ENCODE assay signal across 1 cellular context in the genomic region with DNA sequence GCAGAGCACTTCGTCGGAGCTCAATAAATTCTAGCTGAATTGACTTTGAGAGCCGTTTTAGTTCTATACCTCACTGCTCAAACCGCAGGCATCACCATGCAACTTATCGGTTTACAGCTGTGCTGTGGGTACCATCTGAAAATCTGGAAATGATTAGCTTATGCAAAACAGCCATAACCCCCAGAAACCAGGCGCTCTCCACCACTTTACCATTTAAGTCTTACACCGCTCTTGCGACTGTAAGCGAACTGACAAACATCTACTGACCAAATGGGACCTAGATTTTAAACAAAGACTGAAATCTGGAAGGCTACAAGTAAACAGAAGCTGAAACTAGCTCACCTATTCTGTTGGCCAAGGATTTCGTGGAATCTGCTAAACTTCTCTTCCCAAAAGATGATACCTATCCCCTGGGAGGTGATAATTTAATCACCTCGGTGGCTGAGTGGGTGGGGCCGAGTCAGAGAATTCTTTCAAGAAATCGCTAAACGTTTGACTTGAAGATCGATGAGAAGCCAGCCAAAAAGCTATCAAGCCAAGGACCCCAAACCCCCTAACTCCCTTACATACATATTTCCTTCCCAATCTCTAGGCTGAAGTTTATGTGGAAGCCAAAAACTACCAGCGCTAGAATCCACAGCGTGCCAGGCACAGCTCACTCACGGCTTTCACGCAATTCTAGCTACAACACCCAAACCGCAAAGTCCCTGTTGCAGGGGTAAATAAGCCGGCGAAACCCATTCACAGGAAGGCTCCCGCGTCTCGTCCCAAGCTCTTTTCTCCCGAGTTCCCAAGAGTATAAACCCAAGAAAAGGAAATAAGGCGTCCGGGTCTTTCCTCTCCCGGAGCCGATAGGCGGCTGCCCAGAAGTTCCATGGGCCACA.
TF ChIP-seq lines count a peak whose summit lies in the region.

No MANE protein-coding gene starts in this region.

TF ChIP-seq in GM12878, 131 proteins besides CTCF, POLR2A, EP300 and RAD21 (continued from another document and continues in another):
- TF ChIP-seq CHD2 (IDR thresholded peaks at IDR 0.05; ENCODE audit: borderline replicate concordance, low read depth, low read length) (no peak), ZZZ3 (IDR thresholded peaks at IDR 0.05; ENCODE audit: control insufficient read depth, insufficient read length, low read depth) (no peak), RB1 (IDR thresholded peaks at IDR 0.05; ENCODE audit: borderline replicate concordance) (no peak), SUPT20H (IDR thresholded peaks at IDR 0.05; ENCODE audit: borderline replicate concordance, control insufficient read depth, low read depth, low read length) (no peak), MEF2B (IDR thresholded peaks at IDR 0.05; ENCODE audit: partially characterized antibody, poor library complexity, severe bottlenecking) (peak; percentile 38), ZSCAN29 (IDR thresholded peaks at IDR 0.05) (no peak), NR2F1 (conservative IDR thresholded peaks at IDR 0.05) (0 out of 2 replicates have a peak, but pooled peaks have one; percentile 24), EGR1 (IDR thresholded peaks at IDR 0.05; ENCODE audit: borderline replicate concordance in 1 of 2, low read depth in 2 of 2, low read length in 2 of 2) (no peak), ASH2L (IDR thresholded peaks at IDR 0.05; ENCODE audit: borderline replicate concordance, low read depth) (no peak), SIX5 (IDR thresholded peaks at IDR 0.05; ENCODE audit: low read depth, low read length, severe bottlenecking) (no peak), NRF1 (conservative IDR thresholded peaks at IDR 0.05; ENCODE audit: low read depth, low read length) (no peak), SIN3A (IDR thresholded peaks at IDR 0.05; ENCODE audit: low read depth, low read length) (no peak), CREB1 (IDR thresholded peaks at IDR 0.05; ENCODE audit: low read depth) (0 out of 2 replicates have a peak, but pooled peaks have one; percentile 25), BCL3 (IDR thresholded peaks at IDR 0.05; ENCODE audit: borderline replicate concordance, insufficient read depth, low read depth, low read length, poor library complexity, severe bottlenecking) (no peak), NFIC (IDR thresholded peaks at IDR 0.05; ENCODE audit: low read depth, low read length) (peak; percentile 46; the same call in 1 of the 2 replicates), CEBPB (IDR thresholded peaks at IDR 0.05; ENCODE audit: borderline replicate concordance in 1 of 2, low read depth in 2 of 2, low read length in 2 of 2) (0 out of 4 replicates have a peak, but pooled peaks of 1 of the 2 experiments have one; percentile 54), TAF1 (IDR thresholded peaks at IDR 0.05; ENCODE audit: borderline replicate concordance, low read depth, low read length) (no peak; the same call in 1 of the 2 replicates), EZH2 (IDR thresholded peaks at IDR 0.05; ENCODE audit: borderline replicate concordance, control insufficient read depth, low read depth, low read length) (no peak), TBL1XR1 (IDR thresholded peaks at IDR 0.05; ENCODE audit: low read depth, low read length) (0 out of 2 replicates have a peak, but pooled peaks have one; percentile 38), BCL11A (IDR thresholded peaks at IDR 0.05; ENCODE audit: low read depth, low read length) (peak; percentile 67; the same call in 1 of the 2 replicates), PAX5 (IDR thresholded peaks at IDR 0.05; ENCODE audit: borderline replicate concordance, low read depth, low read length) (peak; percentile 71; the same call in 1 of the 2 replicates), WRNIP1 (IDR thresholded peaks at IDR 0.05; ENCODE audit: borderline replicate concordance, low read depth, low read length) (no peak), ESRRA (IDR thresholded peaks at IDR 0.05; ENCODE audit: low read length) (no peak), SREBF1 (IDR thresholded peaks at IDR 0.05; ENCODE audit: low read length) (no peak), ZNF274 (IDR thresholded peaks at IDR 0.05; ENCODE audit: insufficient read depth, insufficient read length) (no peak), STAT1 (conservative IDR thresholded peaks at IDR 0.05) (no peak), ATF7 (IDR thresholded peaks at IDR 0.05; ENCODE audit: low read depth) (no peak), FOXK2 (IDR thresholded peaks at IDR 0.05) (no peak), POLR2AphosphoS2 (IDR thresholded peaks at IDR 0.05; ENCODE audit: low read depth, low read length) (no peak; the same call in 1 of the 2 replicates), JUNB (IDR thresholded peaks at IDR 0.05) (peak; percentile 82), ZNF217 (IDR thresholded peaks at IDR 0.05) (no peak), RFX5 (IDR thresholded peaks at IDR 0.05; ENCODE audit: low read depth, low read length) (no peak), ZBTB11 (CRISPR knock-in tag; IDR thresholded peaks at IDR 0.05) (no peak), HDGF (IDR thresholded peaks at IDR 0.05) (no peak), GATAD2B (conservative IDR thresholded peaks at IDR 0.05; ENCODE audit: low read depth) (no peak), LARP7 (IDR thresholded peaks at IDR 0.05) (peak; percentile 33; the same call in 1 of the 2 replicates)
- TF ChIP-seq, protein P1, sequence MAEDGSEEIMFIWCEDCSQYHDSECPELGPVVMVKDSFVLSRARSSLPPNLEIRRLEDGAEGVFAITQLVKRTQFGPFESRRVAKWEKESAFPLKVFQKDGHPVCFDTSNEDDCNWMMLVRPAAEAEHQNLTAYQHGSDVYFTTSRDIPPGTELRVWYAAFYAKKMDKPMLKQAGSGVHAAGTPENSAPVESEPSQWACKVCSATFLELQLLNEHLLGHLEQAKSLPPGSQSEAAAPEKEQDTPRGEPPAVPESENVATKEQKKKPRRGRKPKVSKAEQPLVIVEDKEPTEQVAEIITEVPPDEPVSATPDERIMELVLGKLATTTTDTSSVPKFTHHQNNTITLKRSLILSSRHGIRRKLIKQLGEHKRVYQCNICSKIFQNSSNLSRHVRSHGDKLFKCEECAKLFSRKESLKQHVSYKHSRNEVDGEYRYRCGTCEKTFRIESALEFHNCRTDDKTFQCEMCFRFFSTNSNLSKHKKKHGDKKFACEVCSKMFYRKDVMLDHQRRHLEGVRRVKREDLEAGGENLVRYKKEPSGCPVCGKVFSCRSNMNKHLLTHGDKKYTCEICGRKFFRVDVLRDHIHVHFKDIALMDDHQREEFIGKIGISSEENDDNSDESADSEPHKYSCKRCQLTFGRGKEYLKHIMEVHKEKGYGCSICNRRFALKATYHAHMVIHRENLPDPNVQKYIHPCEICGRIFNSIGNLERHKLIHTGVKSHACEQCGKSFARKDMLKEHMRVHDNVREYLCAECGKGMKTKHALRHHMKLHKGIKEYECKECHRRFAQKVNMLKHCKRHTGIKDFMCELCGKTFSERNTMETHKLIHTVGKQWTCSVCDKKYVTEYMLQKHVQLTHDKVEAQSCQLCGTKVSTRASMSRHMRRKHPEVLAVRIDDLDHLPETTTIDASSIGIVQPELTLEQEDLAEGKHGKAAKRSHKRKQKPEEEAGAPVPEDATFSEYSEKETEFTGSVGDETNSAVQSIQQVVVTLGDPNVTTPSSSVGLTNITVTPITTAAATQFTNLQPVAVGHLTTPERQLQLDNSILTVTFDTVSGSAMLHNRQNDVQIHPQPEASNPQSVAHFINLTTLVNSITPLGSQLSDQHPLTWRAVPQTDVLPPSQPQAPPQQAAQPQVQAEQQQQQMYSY (CRISPR knock-in tag; IDR thresholded peaks at IDR 0.05) = no peak
- TF ChIP-seq, protein P2, sequence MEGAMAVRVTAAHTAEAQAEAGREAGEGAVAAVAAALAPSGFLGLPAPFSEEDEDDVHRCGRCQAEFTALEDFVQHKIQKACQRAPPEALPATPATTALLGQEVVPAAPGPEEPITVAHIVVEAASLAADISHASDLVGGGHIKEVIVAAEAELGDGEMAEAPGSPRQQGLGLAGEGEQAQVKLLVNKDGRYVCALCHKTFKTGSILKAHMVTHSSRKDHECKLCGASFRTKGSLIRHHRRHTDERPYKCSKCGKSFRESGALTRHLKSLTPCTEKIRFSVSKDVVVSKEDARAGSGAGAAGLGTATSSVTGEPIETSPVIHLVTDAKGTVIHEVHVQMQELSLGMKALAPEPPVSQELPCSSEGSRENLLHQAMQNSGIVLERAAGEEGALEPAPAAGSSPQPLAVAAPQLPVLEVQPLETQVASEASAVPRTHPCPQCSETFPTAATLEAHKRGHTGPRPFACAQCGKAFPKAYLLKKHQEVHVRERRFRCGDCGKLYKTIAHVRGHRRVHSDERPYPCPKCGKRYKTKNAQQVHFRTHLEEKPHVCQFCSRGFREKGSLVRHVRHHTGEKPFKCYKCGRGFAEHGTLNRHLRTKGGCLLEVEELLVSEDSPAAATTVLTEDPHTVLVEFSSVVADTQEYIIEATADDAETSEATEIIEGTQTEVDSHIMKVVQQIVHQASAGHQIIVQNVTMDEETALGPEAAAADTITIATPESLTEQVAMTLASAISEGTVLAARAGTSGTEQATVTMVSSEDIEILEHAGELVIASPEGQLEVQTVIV (IDR thresholded peaks at IDR 0.05; ENCODE audit: borderline replicate concordance, partially characterized antibody) = no peak
- TF ChIP-seq, protein P3, sequence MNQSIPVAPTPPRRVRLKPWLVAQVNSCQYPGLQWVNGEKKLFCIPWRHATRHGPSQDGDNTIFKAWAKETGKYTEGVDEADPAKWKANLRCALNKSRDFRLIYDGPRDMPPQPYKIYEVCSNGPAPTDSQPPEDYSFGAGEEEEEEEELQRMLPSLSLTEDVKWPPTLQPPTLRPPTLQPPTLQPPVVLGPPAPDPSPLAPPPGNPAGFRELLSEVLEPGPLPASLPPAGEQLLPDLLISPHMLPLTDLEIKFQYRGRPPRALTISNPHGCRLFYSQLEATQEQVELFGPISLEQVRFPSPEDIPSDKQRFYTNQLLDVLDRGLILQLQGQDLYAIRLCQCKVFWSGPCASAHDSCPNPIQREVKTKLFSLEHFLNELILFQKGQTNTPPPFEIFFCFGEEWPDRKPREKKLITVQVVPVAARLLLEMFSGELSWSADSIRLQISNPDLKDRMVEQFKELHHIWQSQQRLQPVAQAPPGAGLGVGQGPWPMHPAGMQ (IDR thresholded peaks at IDR 0.05; ENCODE audit: borderline replicate concordance) = no peak
- TF ChIP-seq, protein P4, sequence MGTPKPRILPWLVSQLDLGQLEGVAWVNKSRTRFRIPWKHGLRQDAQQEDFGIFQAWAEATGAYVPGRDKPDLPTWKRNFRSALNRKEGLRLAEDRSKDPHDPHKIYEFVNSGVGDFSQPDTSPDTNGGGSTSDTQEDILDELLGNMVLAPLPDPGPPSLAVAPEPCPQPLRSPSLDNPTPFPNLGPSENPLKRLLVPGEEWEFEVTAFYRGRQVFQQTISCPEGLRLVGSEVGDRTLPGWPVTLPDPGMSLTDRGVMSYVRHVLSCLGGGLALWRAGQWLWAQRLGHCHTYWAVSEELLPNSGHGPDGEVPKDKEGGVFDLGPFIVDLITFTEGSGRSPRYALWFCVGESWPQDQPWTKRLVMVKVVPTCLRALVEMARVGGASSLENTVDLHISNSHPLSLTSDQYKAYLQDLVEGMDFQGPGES (IDR thresholded peaks at IDR 0.05) = no peak
- TF ChIP-seq, protein P5, sequence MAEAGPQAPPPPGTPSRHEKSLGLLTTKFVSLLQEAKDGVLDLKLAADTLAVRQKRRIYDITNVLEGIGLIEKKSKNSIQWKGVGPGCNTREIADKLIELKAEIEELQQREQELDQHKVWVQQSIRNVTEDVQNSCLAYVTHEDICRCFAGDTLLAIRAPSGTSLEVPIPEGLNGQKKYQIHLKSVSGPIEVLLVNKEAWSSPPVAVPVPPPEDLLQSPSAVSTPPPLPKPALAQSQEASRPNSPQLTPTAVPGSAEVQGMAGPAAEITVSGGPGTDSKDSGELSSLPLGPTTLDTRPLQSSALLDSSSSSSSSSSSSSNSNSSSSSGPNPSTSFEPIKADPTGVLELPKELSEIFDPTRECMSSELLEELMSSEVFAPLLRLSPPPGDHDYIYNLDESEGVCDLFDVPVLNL (IDR thresholded peaks at IDR 0.05; ENCODE audit: low read depth, low read length) = no peak
